Comparison of ENCODE assay signal across 29 cellular contexts in genomic region chr20:35385733-35386132, GRCh38. TPM values are rescaled to one million over a fixed set of nuclear protein-coding genes. Genes with fewer than 3 reads are reported as not detected.
"Had no signal": no experiment of that assay in that cellular context is flagged by ENCODE, and none has a peak within 500 bp of the region (broad histone marks: within the 10 kb centered on the region; RNA-seq: fewer than 3 reads in every experiment).

No MANE protein-coding gene starts in this region.

- H3K4me1 ChIP-seq: breast epithelium had no signal

- H3K4me3 Mint-ChIP-seq: activated B cell treated with CpG ODN at 0.5 μM for 24 hours; activated CD4-positive, alpha-beta memory T cell treated with anti-CD3 and anti-CD28 coated beads for 36 hours; activated CD4-positive, alpha-beta T cell treated with anti-CD3 and anti-CD28 coated beads, Interleukin-2, amount 10 ng/mL, durations not matched to agents 7 days and 5 days; activated naive CD4-positive, alpha-beta T cell treated with anti-CD3 and anti-CD28 coated beads for 36 hours; activated naive CD8-positive, alpha-beta T cell; activated T-cell treated with anti-CD3 and anti-CD28 coated beads, Interleukin-2, amount 50 U/mL, for 4 hours; T-cell had no signal

- H3K27me3 Mint-ChIP-seq: activated B cell treated with CpG ODN at 0.5 μM for 24 hours; activated CD4-positive, alpha-beta memory T cell treated with anti-CD3 and anti-CD28 coated beads for 36 hours; activated CD4-positive, alpha-beta T cell treated with anti-CD3 and anti-CD28 coated beads, Interleukin-2, amount 10 ng/mL, durations not matched to agents 7 days and 5 days; activated naive CD8-positive, alpha-beta T cell; T-cell had no signal

- H3K27ac ChIP-seq: breast epithelium, SK-N-MC had no signal

- H3K36me3 ChIP-seq: breast epithelium had no signal

- H3K9me3 Mint-ChIP-seq: activated B cell treated with CpG ODN at 0.5 μM for 24 hours; activated CD4-positive, alpha-beta memory T cell treated with anti-CD3 and anti-CD28 coated beads for 36 hours; activated CD4-positive, alpha-beta T cell treated with anti-CD3 and anti-CD28 coated beads, Interleukin-2, amount 10 ng/mL, durations not matched to agents 7 days and 5 days; activated naive CD4-positive, alpha-beta T cell treated with anti-CD3 and anti-CD28 coated beads for 36 hours; activated T-cell treated with anti-CD3 and anti-CD28 coated beads, Interleukin-2, amount 50 U/mL, for 4 hours; T-cell had no signal

- H3K4me1 Mint-ChIP-seq: activated B cell treated with CpG ODN at 0.5 μM for 24 hours had no signal

- H3K4me3 ChIP-seq: breast epithelium, K562, SK-N-MC had no signal

- DNase-seq: activated B cell treated with CpG ODN at 0.5 μM for 24 hours; activated CD4-positive, alpha-beta memory T cell treated with anti-CD3 and anti-CD28 coated beads for 36 hours; activated CD4-positive, alpha-beta T cell treated with anti-CD3 and anti-CD28 coated beads, Interleukin-2, amount 10 ng/mL, durations not matched to agents 7 days and 5 days; activated CD8-positive, alpha-beta memory T cell treated with anti-CD3 and anti-CD28 coated beads for 24 hours; activated gamma-delta T cell; activated naive CD4-positive, alpha-beta T cell treated with anti-CD3 and anti-CD28 coated beads for 36 hours; activated T-cell treated with anti-CD3 and anti-CD28 coated beads, Interleukin-2, amount 50 U/mL, for 4 hours; central memory CD4-positive, alpha-beta T cell; Karpas-422; MM.1S; NCI-H1105; NCI-H1436; NCI-H187 treated with DMSO at 0.1 percent for 48 hours; NCI-H2107; NCI-H2171 treated with DMSO at 0.1 percent for 48 hours; NCI-H345; NCI-H510A; NCI-H526 treated with DMSO at 0.1 percent for 48 hours; NCI-H82; OCI-M1; RPMI8226; T-cell; T-helper 2 cell; T1000 had no signal

- H3K27me3 ChIP-seq: breast epithelium had no signal

- H3K9me3 ChIP-seq: breast epithelium had no signal

- H3K27ac Mint-ChIP-seq: activated B cell treated with CpG ODN at 0.5 μM for 24 hours; activated CD4-positive, alpha-beta memory T cell treated with anti-CD3 and anti-CD28 coated beads for 36 hours; activated CD4-positive, alpha-beta T cell treated with anti-CD3 and anti-CD28 coated beads, Interleukin-2, amount 10 ng/mL, durations not matched to agents 7 days and 5 days; activated naive CD4-positive, alpha-beta T cell treated with anti-CD3 and anti-CD28 coated beads for 36 hours; activated naive CD8-positive, alpha-beta T cell; T-cell had no signal

- FAIRE-seq: K562, TTC549 had no signal

RNA-seq across cellular contexts. Expression of gene GDF5, which starts 52.3 kb away (rescaled TPM):
- total RNA-seq: activated B cell treated with CpG ODN at 0.5 μM for 24 hours; activated CD4-positive, alpha-beta memory T cell treated with anti-CD3 and anti-CD28 coated beads for 36 hours; activated CD4-positive, alpha-beta T cell treated with anti-CD3 and anti-CD28 coated beads, Interleukin-2, amount 10 ng/mL, durations not matched to agents 7 days and 5 days; activated naive CD4-positive, alpha-beta T cell treated with anti-CD3 and anti-CD28 coated beads for 36 hours; activated T-cell treated with anti-CD3 and anti-CD28 coated beads, Interleukin-2, amount 50 U/mL, for 4 hours; K562 had no signal
